In the genomic region with DNA sequence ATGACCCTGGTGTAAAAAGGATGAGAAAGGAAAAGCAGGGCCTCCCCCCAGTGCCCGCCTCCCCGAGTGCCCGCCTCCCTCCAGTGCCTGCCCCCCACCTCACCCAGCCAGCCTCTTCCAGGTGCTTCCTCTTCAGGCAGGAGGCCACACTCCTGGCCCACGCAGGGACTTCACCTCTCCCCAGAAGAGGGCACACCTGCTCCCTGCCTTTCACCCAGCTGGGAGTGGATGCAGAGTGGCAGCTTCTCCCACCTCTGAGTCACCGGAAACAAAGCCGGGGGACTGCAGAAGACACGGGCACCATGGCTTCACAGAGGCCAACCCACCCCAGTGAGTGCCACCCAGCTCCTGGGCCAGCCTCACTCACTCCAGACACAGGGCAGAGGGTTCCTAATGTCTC, we compare ENCODE assay signal across 8 cellular contexts. TPM values are rescaled to one million over a fixed set of nuclear protein-coding genes. Genes with fewer than 3 reads are reported as not detected.
DNase-seq lines count a peak whose midpoint lies in the region; ATAC-seq and TF ChIP-seq lines count a peak whose summit lies in the region.

No MANE protein-coding gene starts in this region.

- no peaks in the 10 kb centered on the region for H3K27me3 Mint-ChIP-seq in CD4-positive, alpha-beta T cell

- peak in 9 of 10 experiments; percentile 24 to 70 (median 39) for DNase-seq in CD4-positive, alpha-beta T cell
- peak; percentile 84 for DNase-seq in KBM-7
- DNase-seq in activated CD8-positive, alpha-beta memory T cell treated with anti-CD3 and anti-CD28 coated beads, Interleukin-2, amount 50 U/mL, for 1 hour (ENCODE audit: extremely low read depth) = peak; percentile 31
- peak; percentile 52 for DNase-seq in left kidney (ENCODE audit: low read depth, low spot score)
- DNase-seq in putamen (ENCODE audit: low spot score) = no peak
- DNase-seq in NCI-H2081 treated with DMSO at 0.1 percent for 48 hours (lab: John Stamatoyannopoulos, UW) = no peak
- no peak for DNase-seq in SIG-M5 (lab: John Stamatoyannopoulos, UW)

- H3K27me3 ChIP-seq in CD4-positive, alpha-beta T cell (ENCODE audit: control insufficient read depth, insufficient read depth, low read length) = no peaks in the 10 kb centered on the region

- H3K9me3 ChIP-seq in CD4-positive, alpha-beta T cell (ENCODE audit: control insufficient read depth, low read length) = no peaks in the 10 kb centered on the region

- peaks cover 2% of the 10 kb centered on the region for H3K36me3 Mint-ChIP-seq in CD4-positive, alpha-beta T cell (ENCODE audit: low read depth)

- no peak overlapping the region for H3K4me3 Mint-ChIP-seq in CD4-positive, alpha-beta T cell

- CTCF ChIA-PET in CD4-positive, alpha-beta T cell (lab: Charles Lee) = interaction anchor here (0.6 to 3.5 kb wide), 5 partner anchors 11 to 30 kb away, joined by 3 to 42 read pairs (median 6); partner anchors contain the start of gene CPT1A

- TF ChIP-seq CTCF in CD4-positive, alpha-beta T cell (IDR thresholded peaks at IDR 0.05) = peak; percentile 20

- peaks cover 31% of the 10 kb centered on the region for H3K4me1 Mint-ChIP-seq in CD4-positive, alpha-beta T cell (ENCODE audit: low read depth)

- no peak overlapping the region for H3K27ac ChIP-seq in CD4-positive, alpha-beta T cell (ENCODE audit: low read depth, low read length)

- in situ Hi-C loops in KBM-7 (cut with MboI; ENCODE audit: low pct_unique_long_range_greater_than_20kb, low sequenced_read_pairs) = no loop called here

- H3K9me3 Mint-ChIP-seq in CD4-positive, alpha-beta T cell = no peaks in the 10 kb centered on the region

- no peak overlapping the region for H3K27ac Mint-ChIP-seq in CD4-positive, alpha-beta T cell

- ATAC-seq in CD4-positive, alpha-beta T cell (ENCODE audit: poor library complexity) = peak; percentile 74
- no peak for ATAC-seq in HG03097 (IDR thresholded peaks at IDR 0.05; ENCODE audit: low FRiP score, unreplicated experiment)

- intact Hi-C loops in CD4-positive, alpha-beta T cell (cut with DNase I, micrococcal nuclease) = loop anchor here (1.0 kb wide), 2 partner anchors 18 to 19 kb away; no protein-coding TSS in a partner anchor

- POLR2A ChIA-PET in CD4-positive, alpha-beta T cell (lab: Charles Lee) = interaction anchor here (0.6 kb wide), 1 partner anchor 18 kb away, joined by 4 read pairs; no protein-coding TSS in a partner anchor

RNA-seq across cellular contexts. Expression of gene CPT1A, which starts 16.1 kb away (rescaled TPM):
- total RNA-seq in CD4-positive, alpha-beta T cell = 10 to 100 TPM; 11.3 to 13.2 TPM

Comparison
In these comparisons a context has a peak if more than half of its experiments do, and no peak if none do; other contexts are left out.
1. DNase-seq: peak in CD4-positive, alpha-beta T cell (9 of 10), KBM-7 (single experiment), activated CD8-positive, alpha-beta memory T cell treated with anti-CD3 and anti-CD28 coated beads, Interleukin-2, amount 50 U/mL, for 1 hour (single experiment) and left kidney (single experiment); none in putamen (single experiment), NCI-H2081 treated with DMSO at 0.1 percent for 48 hours (single experiment) and SIG-M5 (single experiment).